ENCODE assay signal across 1 cellular context in genomic region chr19:46736544-46737274, GRCh38.
TF ChIP-seq lines count a peak whose summit lies in the region.

No MANE protein-coding gene starts in this region.

TF ChIP-seq in HepG2, 621 proteins besides CTCF, POLR2A, EP300 and RAD21:
- TF ChIP-seq NR2F6 (IDR thresholded peaks at IDR 0.05) (no peak), NR2F6 (CRISPR knock-in tag; IDR thresholded peaks at IDR 0.05) (no peak), AGO2 (optimal IDR thresholded peaks at IDR 0.05; ENCODE audit: low read depth, low read length) (peak; percentile 22), CEBPZ (IDR thresholded peaks at IDR 0.05; ENCODE audit: low read length) (no peak), ZBTB33 (CRISPR knock-in tag; IDR thresholded peaks at IDR 0.05) (0 out of 2 replicates have a peak, but pooled peaks have one; percentile 19), ZNF543 (CRISPR knock-in tag; IDR thresholded peaks at IDR 0.05) (no peak), MNT (IDR thresholded peaks at IDR 0.05) (no peak), ZBTB44 (CRISPR knock-in tag; IDR thresholded peaks at IDR 0.05) (no peak), PATZ1 (CRISPR knock-in tag; IDR thresholded peaks at IDR 0.05) (0 out of 2 replicates have a peak, but pooled peaks have one; percentile 14)
TF ChIP-seq in HepG2: peak in this region for 3.
